Comparison of ENCODE assay signal across 14 cellular contexts in the genomic region with DNA sequence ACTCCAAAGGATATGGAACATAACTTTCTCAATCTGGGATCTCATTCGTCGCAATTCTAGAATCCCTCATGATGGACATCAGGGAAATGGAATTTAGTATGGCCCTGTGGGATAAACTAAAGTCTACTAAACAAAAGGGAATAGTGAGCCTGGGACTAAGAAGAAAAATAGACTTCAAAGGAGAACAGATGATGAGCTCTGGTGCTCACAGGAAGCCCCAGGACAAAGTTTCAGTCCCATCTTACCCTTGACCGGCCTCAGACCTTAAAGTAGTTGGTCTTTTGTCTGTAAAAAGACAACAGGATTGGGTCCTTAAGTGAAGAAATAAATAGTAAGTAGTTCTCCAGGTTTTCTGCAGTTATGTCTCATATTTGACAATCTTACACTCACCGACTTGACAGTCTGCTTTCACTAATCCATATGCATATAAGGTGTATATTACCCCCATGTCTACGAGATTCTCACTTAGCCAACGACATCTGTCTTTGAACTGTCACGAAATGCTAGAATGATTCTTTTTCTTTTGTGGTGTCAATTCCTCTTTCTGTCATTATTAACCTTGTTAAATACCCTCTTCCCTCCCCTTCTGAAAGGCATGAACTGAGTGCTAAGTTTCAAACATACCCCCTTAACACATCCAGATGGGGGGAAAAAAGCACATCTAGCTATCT. TPM values are rescaled to one million over a fixed set of nuclear protein-coding genes. Genes with fewer than 3 reads are reported as not detected.
DNase-seq lines count a peak whose midpoint lies in the region; ATAC-seq and TF ChIP-seq lines count a peak whose summit lies in the region.
"Had no signal": no experiment of that assay in that cellular context is flagged by ENCODE, and none has a peak within 500 bp of the region (broad histone marks: within the 10 kb centered on the region; RNA-seq: fewer than 3 reads in every experiment).

No MANE protein-coding gene starts in this region.

- H2BK120ac ChIP-seq in H9 (ENCODE audit: low read depth, low read length, poor library complexity, severe bottlenecking) (no peak overlapping the region), mesenchymal stem cell (ENCODE audit: low read depth, low read length) (no peak overlapping the region)

- no peak overlapping the region for H3K23ac ChIP-seq in H9 (ENCODE audit: insufficient read length, low read depth, low read length)
- no peak overlapping the region for H3K23ac ChIP-seq in mesenchymal stem cell (ENCODE audit: low read length in 2 of 2)

- CTCF ChIA-PET in Calu3 (lab: Charles Lee) = interaction anchor here (0.6 kb wide), 1 partner anchor 1077 kb away, joined by 4 read pairs; no protein-coding TSS in a partner anchor

- TF ChIP-seq CTCF in H9 (conservative IDR thresholded peaks at IDR 0.05) = no peak
- no peak for TF ChIP-seq CTCF in Calu3 (IDR thresholded peaks at IDR 0.05; ENCODE audit: unreplicated experiment)

- H3K14ac ChIP-seq in H9 (ENCODE audit: insufficient read depth, low read length) = no peak overlapping the region
- H3K14ac ChIP-seq in mesenchymal stem cell (ENCODE audit: low read length in 2 of 2) = no peak overlapping the region

- no peak overlapping the region for H2BK15ac ChIP-seq in H9 (ENCODE audit: low read depth, low read length)
- no peak overlapping the region for H2BK15ac ChIP-seq in mesenchymal stem cell (ENCODE audit: low read depth, poor library complexity, severe bottlenecking)

- H3K9ac ChIP-seq in H9 (ENCODE audit: extremely low read depth, insufficient read length, low read length) (no peak overlapping the region), mesenchymal stem cell (ENCODE audit: low read length) (no peak overlapping the region)

- no peak overlapping the region for H2BK20ac ChIP-seq in H9 (ENCODE audit: low read depth, low read length, poor library complexity, severe bottlenecking)

- intact Hi-C loops in Calu3 (cut with micrococcal nuclease; ENCODE audit: unreplicated experiment) = no loop called here

- no peaks in the 10 kb centered on the region for H3K36me3 ChIP-seq in mesenchymal stem cell (ENCODE audit: control insufficient read depth in 1 of 2, insufficient read depth in 2 of 2, low read depth in 1 of 2, low read length in 2 of 2)
- H3K36me3 ChIP-seq: colonic mucosa had no signal

- H2AFZ ChIP-seq in H9 (ENCODE audit: low read length) = no peak overlapping the region
- no peak overlapping the region for H2AFZ ChIP-seq in mesenchymal stem cell (ENCODE audit: low read depth, low read length)

- no peak overlapping the region for H3K18ac ChIP-seq in H9 (ENCODE audit: insufficient read length, low read depth, low read length)
- H3K18ac ChIP-seq in mesenchymal stem cell (ENCODE audit: low read depth in 1 of 2, low read length in 2 of 2) = no peak overlapping the region

- no peaks in the 10 kb centered on the region for H3K27me3 ChIP-seq in H9 (ENCODE audit: insufficient read depth, low read length)
- peaks cover 0 to 9% of the 10 kb centered on the region in 2 experiments for H3K27me3 ChIP-seq in mesenchymal stem cell (ENCODE audit: control insufficient read depth in 1 of 2, insufficient read depth in 1 of 2, low read length in 2 of 2)
- H3K27me3 ChIP-seq: colonic mucosa had no signal

- no peak overlapping the region for H3K27ac ChIP-seq in H9 (ENCODE audit: insufficient read length, low read depth, low read length)
- H3K27ac ChIP-seq in mesenchymal stem cell (ENCODE audit: low read length, poor library complexity, severe bottlenecking) = no peak overlapping the region
- H3K27ac ChIP-seq: colonic mucosa, HL-60 had no signal

- WGBS in H9 (ENCODE audit: extremely low coverage, insufficient read length, low lambda C conversion rate) = no CpG with 5 or more reads among the region's 7 CpGs
- 74% methylated on average over 6 of the region's 7 CpGs for WGBS in mesenchymal stem cell

- no peaks in the 10 kb centered on the region for H3K9me3 ChIP-seq in H9 (ENCODE audit: control insufficient read depth, low read depth, low read length)
- H3K9me3 ChIP-seq in mesenchymal stem cell (ENCODE audit: control insufficient read depth, low read length) = no peaks in the 10 kb centered on the region
- H3K9me3 ChIP-seq: colonic mucosa had no signal

- ATAC-seq in GM18870 (IDR thresholded peaks at IDR 0.05; ENCODE audit: unreplicated experiment) (peak; percentile 55), GM21423 (IDR thresholded peaks at IDR 0.05; ENCODE audit: unreplicated experiment) (peak; percentile 68), HG03045 (IDR thresholded peaks at IDR 0.05; ENCODE audit: unreplicated experiment) (peak; percentile 45), GM19324 (IDR thresholded peaks at IDR 0.05; ENCODE audit: low FRiP score, unreplicated experiment) (no peak)

- no peaks in the 10 kb centered on the region for H4K20me1 ChIP-seq in H9 (ENCODE audit: control insufficient read depth, insufficient read depth, insufficient read length)

- H3K4me1 ChIP-seq in H9 (ENCODE audit: insufficient read depth, low read length) = no peaks in the 10 kb centered on the region
- H3K4me1 ChIP-seq in mesenchymal stem cell (ENCODE audit: control insufficient read depth, insufficient read depth, low read depth, low read length) = no peaks in the 10 kb centered on the region
- H3K4me1 ChIP-seq: colonic mucosa had no signal

- H2AK5ac ChIP-seq in H9 (ENCODE audit: insufficient read length, low read length) (no peak overlapping the region), mesenchymal stem cell (ENCODE audit: low read length, severe bottlenecking) (no peak overlapping the region)

- H2BK5ac ChIP-seq in H9 (ENCODE audit: insufficient read length, low read length) (no peak overlapping the region), mesenchymal stem cell (ENCODE audit: low read depth, low read length, poor library complexity, severe bottlenecking) (no peak overlapping the region)

- DNase-seq in activated naive CD8-positive, alpha-beta T cell treated with anti-CD3 and anti-CD28 coated beads for 36 hours = no peak
- DNase-seq in H9 (no peak), Calu3 (no peak), mesenchymal stem cell (no peak)
- DNase-seq: activated CD4-positive, alpha-beta T cell treated with anti-CD3 and anti-CD28 coated beads for 1 hour; activated naive CD4-positive, alpha-beta T cell treated with Interleukin-2 at 50 U/mL for 16 hours; colonic mucosa; islet precursor cell; NCI-H526 had no signal

- no peak overlapping the region for H3K4me3 Mint-ChIP-seq in activated naive CD8-positive, alpha-beta T cell treated with anti-CD3 and anti-CD28 coated beads for 36 hours
- H3K4me3 Mint-ChIP-seq in H9 = no peak overlapping the region
- no peak overlapping the region for H3K4me3 Mint-ChIP-seq in Calu3 (ENCODE audit: low read depth, unreplicated experiment)

- H3K56ac ChIP-seq in H9 (ENCODE audit: insufficient read length, low read depth, low read length) = no peak overlapping the region

- H4K91ac ChIP-seq in H9 (ENCODE audit: insufficient read length, low read depth, low read length) (no peak overlapping the region), mesenchymal stem cell (ENCODE audit: low read length) (no peak overlapping the region)

- H3K79me2 ChIP-seq in H9 (ENCODE audit: insufficient read depth, low read length) = no peaks in the 10 kb centered on the region

- peaks cover 56% of the 10 kb centered on the region for H3K4me1 Mint-ChIP-seq in activated naive CD8-positive, alpha-beta T cell treated with anti-CD3 and anti-CD28 coated beads for 36 hours
- no peaks in the 10 kb centered on the region for H3K4me1 Mint-ChIP-seq in H9
- H3K4me1 Mint-ChIP-seq in Calu3 (ENCODE audit: low read depth, unreplicated experiment) = no peaks in the 10 kb centered on the region

- H3K4me2 ChIP-seq in H9 (ENCODE audit: insufficient read depth, insufficient read length, low read length) = no peak overlapping the region
- no peak overlapping the region for H3K4me2 ChIP-seq in mesenchymal stem cell (ENCODE audit: low read length, poor library complexity, severe bottlenecking)

- BruUV-seq in Calu3 (replicated peaks; lab: Mats Ljungman, UMichigan) = no TSS peak

- H3K79me1 ChIP-seq in H9 (ENCODE audit: insufficient read depth, low read depth, low read length, poor library complexity, severe bottlenecking) (no peaks in the 10 kb centered on the region), mesenchymal stem cell (replicated peaks; ENCODE audit: low read length, poor library complexity, severe bottlenecking) (no peaks in the 10 kb centered on the region)

- H2BK12ac ChIP-seq in H9 (ENCODE audit: insufficient read length, low read depth, low read length) (no peak overlapping the region), mesenchymal stem cell (ENCODE audit: low read length in 2 of 2) (no peak overlapping the region)

- H4K8ac ChIP-seq in H9 (replicated peaks; ENCODE audit: insufficient read length, low read depth, low read length) (no peak overlapping the region), mesenchymal stem cell (ENCODE audit: low read length) (no peak overlapping the region)

- no peak overlapping the region for H4K5ac ChIP-seq in H9 (ENCODE audit: insufficient read length, low read depth, low read length)

- H3K36me3 Mint-ChIP-seq in activated naive CD8-positive, alpha-beta T cell treated with anti-CD3 and anti-CD28 coated beads for 36 hours = peaks cover 5% of the 10 kb centered on the region
- H3K36me3 Mint-ChIP-seq in H9 (ENCODE audit: insufficient read depth in 1 of 3, low read depth in 3 of 3) (no peaks in the 10 kb centered on the region), Calu3 (ENCODE audit: insufficient read depth, unreplicated experiment) (no peaks in the 10 kb centered on the region)

- no peak overlapping the region for H3T11ph ChIP-seq in H9 (ENCODE audit: low read length)

- H3K4ac ChIP-seq in H9 (ENCODE audit: low read depth, low read length) (no peak overlapping the region), mesenchymal stem cell (ENCODE audit: low read depth in 1 of 2, low read length in 2 of 2) (no peak overlapping the region)

- H3K9me3 Mint-ChIP-seq in activated naive CD8-positive, alpha-beta T cell treated with anti-CD3 and anti-CD28 coated beads for 36 hours = peaks cover 3% of the 10 kb centered on the region
- H3K9me3 Mint-ChIP-seq in H9 (no peaks in the 10 kb centered on the region; a peak in 1 of 5 replicates), Calu3 (ENCODE audit: low read depth, unreplicated experiment) (no peaks in the 10 kb centered on the region)

- H3K4me3 ChIP-seq in mesenchymal stem cell (ENCODE audit: insufficient read depth in 1 of 2, low read depth in 1 of 2, low read length in 2 of 2) = no peak overlapping the region
- H3K4me3 ChIP-seq: colonic mucosa had no signal

- H3K27ac Mint-ChIP-seq in activated naive CD8-positive, alpha-beta T cell treated with anti-CD3 and anti-CD28 coated beads for 36 hours = peak overlapping the region; percentile 72
- no peak overlapping the region for H3K27ac Mint-ChIP-seq in H9
- H3K27ac Mint-ChIP-seq in Calu3 (ENCODE audit: unreplicated experiment) = no peak overlapping the region

- no peaks in the 10 kb centered on the region for H3K27me3 Mint-ChIP-seq in activated naive CD8-positive, alpha-beta T cell treated with anti-CD3 and anti-CD28 coated beads for 36 hours
- H3K27me3 Mint-ChIP-seq in H9 (ENCODE audit: low read depth) (peaks cover 1% of the 10 kb centered on the region), Calu3 (ENCODE audit: unreplicated experiment) (peaks cover 90% of the 10 kb centered on the region)

- no peaks in the 10 kb centered on the region for H3K23me2 ChIP-seq in H9 (ENCODE audit: insufficient read length, low read depth, low read length, poor library complexity, severe bottlenecking)

RNA-seq across cellular contexts. Expression of a gene that starts 10.9 kb away (rescaled TPM):
- 100 to 1,000 TPM; 220 to 225 TPM for total RNA-seq in activated naive CD8-positive, alpha-beta T cell treated with anti-CD3 and anti-CD28 coated beads for 36 hours
- total RNA-seq in H9 (2021) = 0.48 and 0.98 TPM in 2 replicates
- 0.24 and 0.28 TPM in 2 replicates for total RNA-seq in Calu3 (2022)
- 0.01 TPM for polyA plus RNA-seq in mesenchymal stem cell (2013, experiment 1 of 2)
- not detected for polyA plus RNA-seq in mesenchymal stem cell (2013, experiment 2 of 2)

Comparison
In these comparisons a context has a peak if more than half of its experiments do, and no peak if none do; other contexts are left out.
1. RNA of a gene that starts 10.9 kb away (total RNA-seq): 220 to 225 TPM in activated naive CD8-positive, alpha-beta T cell treated with anti-CD3 and anti-CD28 coated beads for 36 hours; 0.48 to 0.98 TPM in H9 and 0.24 to 0.28 TPM in Calu3; every median in the first group is over 100 times any median in the second.